Comparison of ENCODE assay signal across 33 cellular contexts in genomic region chr7:10568891-10569290, GRCh38.
"Had no signal": no experiment of that assay in that cellular context is flagged by ENCODE, and none has a peak within 500 bp of the region (broad histone marks: within the 10 kb centered on the region; RNA-seq: fewer than 3 reads in every experiment).

No MANE protein-coding gene starts in this region.

- H3K27ac ChIP-seq: adrenal gland, ascending aorta, body of pancreas, brain microvascular endothelial cell, breast epithelium, cardiac muscle cell had no signal

- FAIRE-seq: astrocyte, bronchial epithelial cell had no signal

- H3K4me1 ChIP-seq: adrenal gland, ascending aorta, body of pancreas, breast epithelium had no signal

- H3K4me3 ChIP-seq: adrenal gland, ascending aorta, body of pancreas, breast epithelium, cardiac muscle cell had no signal

- H3K9me3 ChIP-seq: adrenal gland, ascending aorta, body of pancreas, breast epithelium had no signal

- DNase-seq: activated effector memory CD4-positive, alpha-beta T cell treated with anti-CD3 and anti-CD28 coated beads, Interleukin-2, amount 50 U/mL, for 16 hours; activated effector memory CD4-positive, alpha-beta T cell treated with Interleukin-2 at 50 U/mL for 16 hours; activated gamma-delta T cell; activated gamma-delta T cell treated with Interleukin-2 at 50 U/mL for 16 hours; activated naive CD4-positive, alpha-beta T cell; activated naive CD4-positive, alpha-beta T cell treated with anti-CD3 and anti-CD28 coated beads for 36 hours; activated naive CD4-positive, alpha-beta T cell treated with anti-CD3 and anti-CD28 coated beads, Interleukin-2, amount 10 ng/mL, durations not matched to agents 7 days and 5 days; activated naive CD4-positive, alpha-beta T cell treated with anti-CD3 and anti-CD28 coated beads, Interleukin-2, amount 50 U/mL, for 16 hours; activated naive CD4-positive, alpha-beta T cell treated with Interleukin-2 at 50 U/mL for 16 hours; activated naive CD8-positive, alpha-beta T cell treated with anti-CD3 and anti-CD28 coated beads for 36 hours; activated naive CD8-positive, alpha-beta T cell treated with anti-CD3 and anti-CD28 coated beads, Interleukin-2, amount 10 ng/mL, durations not matched to agents 7 days and 5 days; activated naive CD8-positive, alpha-beta T cell treated with anti-CD3 and anti-CD28 coated beads, Interleukin-2, amount 50 U/mL, for 24 hours; activated T-cell treated with anti-CD3 and anti-CD28 coated beads, Interleukin-2, amount 50 U/mL, for 24 hours; activated T-cell treated with anti-CD3 and anti-CD28 coated beads, Interleukin-2, amount 50 U/mL, for 4 hours; activated T-cell treated with anti-CD3 and anti-CD28 coated beads, Interleukin-2, amount 50 U/mL, for 48 hours; activated T-cell treated with anti-CD3 and anti-CD28 coated beads, Interleukin-2, amount 50 U/mL, for 72 hours; adrenal gland; amniotic stem cell; amygdala; anterior cingulate cortex; aorta; body of pancreas; brain microvascular endothelial cell; caudate nucleus; central memory CD4-positive, alpha-beta T cell; cerebellar nuclear complex had no signal

- ATAC-seq: activated naive CD4-positive, alpha-beta T cell treated with anti-CD3 and anti-CD28 coated beads, Interleukin-2, amount 50 U/mL, for 72 hours; activated naive CD8-positive, alpha-beta T cell treated with anti-CD3 and anti-CD28 coated beads, Interleukin-2, amount 50 U/mL, for 24 hours; activated T-cell treated with anti-CD3 and anti-CD28 coated beads, Interleukin-2, amount 50 U/mL, for 4 hours; activated T-cell treated with anti-CD3 and anti-CD28 coated beads, Interleukin-2, amount 50 U/mL, for 72 hours; activated T-helper 17 cell treated with anti-CD3 and anti-CD28 coated beads, Interleukin-2, amount 50 U/mL, for 72 hours; body of pancreas had no signal

- H3K36me3 ChIP-seq: adrenal gland, ascending aorta, brain microvascular endothelial cell, breast epithelium, cardiac muscle cell had no signal

- H3K27me3 ChIP-seq: adrenal gland, ascending aorta, body of pancreas, brain microvascular endothelial cell, breast epithelium, cardiac muscle cell had no signal
